In genomic region chr18:45449761-45450227, GRCh38 we compare ENCODE assay signal across 10 cellular contexts.
DNase-seq lines count a peak whose midpoint lies in the region; ATAC-seq, FAIRE-seq and TF ChIP-seq lines count a peak whose summit lies in the region.
"Had no signal": no experiment of that assay in that cellular context is flagged by ENCODE, and none has a peak within 500 bp of the region (broad histone marks: within the 10 kb centered on the region; RNA-seq: fewer than 3 reads in every experiment).

No MANE protein-coding gene starts in this region.

- TF ChIP-seq CTCF in heart right ventricle (IDR thresholded peaks at IDR 0.05) = no peak

- H3K23ac ChIP-seq in mesendoderm (ENCODE audit: low read length) = no peak overlapping the region

- no peak overlapping the region for H2BK15ac ChIP-seq in mesendoderm (replicated peaks; ENCODE audit: low read depth)

- H3K56ac ChIP-seq in mesendoderm (ENCODE audit: low read length) = no peak overlapping the region

- H3K4me2 ChIP-seq in mesendoderm (ENCODE audit: low read length) = no peak overlapping the region

- no peak overlapping the region for H4K8ac ChIP-seq in mesendoderm (ENCODE audit: low read depth, low read length)

- H3K27me3 ChIP-seq in heart right ventricle = no peaks in the 10 kb centered on the region
- no peaks in the 10 kb centered on the region for H3K27me3 ChIP-seq in mesendoderm (ENCODE audit: insufficient read depth, low read length, poor library complexity)

- H3K36me3 ChIP-seq in heart right ventricle = no peaks in the 10 kb centered on the region
- no peaks in the 10 kb centered on the region for H3K36me3 ChIP-seq in mesendoderm (ENCODE audit: control insufficient read depth, insufficient read depth, low read length)

- no peak overlapping the region for H3K9ac ChIP-seq in mesendoderm (ENCODE audit: low read length)

- intact Hi-C loops in heart right ventricle (cut with DNase I) = loop anchor here in 1 of 10 donors (10.0 kb wide), 1 partner anchor 65 kb away; no protein-coding TSS in a partner anchor

- ATAC-seq in SK-N-SH treated with all-trans-retinoic acid at 6 μM for 48 hours (peak; percentile 86), heart right ventricle (peak; percentile 38 to 86 (median 82)), HG03097 (IDR thresholded peaks at IDR 0.05; ENCODE audit: low FRiP score, unreplicated experiment) (no peak)

- no peaks in the 10 kb centered on the region for H3K79me1 ChIP-seq in mesendoderm (ENCODE audit: low read length)

- H3K4me1 ChIP-seq in heart right ventricle (peaks cover 0 to 23% (median 0%) of the 10 kb centered on the region in 9 donors), mesendoderm (ENCODE audit: control insufficient read depth, low read depth, low read length) (no peaks in the 10 kb centered on the region)

- H3K9me3 ChIP-seq in heart right ventricle = peaks cover 0 to 4% (median 0%) of the 10 kb centered on the region in 11 donors

- H4K5ac ChIP-seq in mesendoderm (ENCODE audit: low read length) = no peak overlapping the region

- H2AK5ac ChIP-seq in mesendoderm (ENCODE audit: low read length) = no peak overlapping the region

- no peak overlapping the region for H2BK120ac ChIP-seq in mesendoderm (ENCODE audit: low read depth, low read length)

- no peak for FAIRE-seq in urothelium cell line (lab: Jason Lieb, UNC)

- H3K27ac ChIP-seq in heart right ventricle = peak overlapping the region in 8 of 10 donors; percentile 44 to 82 (median 55)
- H3K27ac ChIP-seq in mesendoderm (ENCODE audit: low read depth, low read length) = no peak overlapping the region

- H3K79me2 ChIP-seq in mesendoderm (ENCODE audit: control insufficient read depth, insufficient read depth, low read length) = no peaks in the 10 kb centered on the region

- H3K4me3 ChIP-seq in heart right ventricle = no peak overlapping the region
- H3K4me3 ChIP-seq in mesendoderm (ENCODE audit: low read length) = no peak overlapping the region

- DNase-seq in GM04503 (ENCODE audit: low read depth) (peak; percentile 3), heart right ventricle (peak; percentile 30 to 50), retina (peak; percentile 62), mesendoderm (no peak), 8988T (no peak), urothelium cell line (ENCODE audit: low spot score) (no peak)
- DNase-seq: activated CD4-positive, alpha-beta memory T cell treated with anti-CD3 and anti-CD28 coated beads, Interleukin-2, amount 10 ng/mL, durations not matched to agents 7 days and 5 days; naive B cell had no signal

- H3K4ac ChIP-seq in mesendoderm (ENCODE audit: low read depth, low read length) = no peak overlapping the region

- H3K18ac ChIP-seq in mesendoderm (ENCODE audit: low read length) = no peak overlapping the region

- 47 to 61% methylated on average over 6 of the region's 6 CpGs for WGBS in heart right ventricle, 2 donors
- WGBS in mesendoderm (ENCODE audit: extremely low coverage, insufficient coverage, low lambda C conversion rate) = no CpG with 5 or more reads among the region's 6 CpGs

- H2BK5ac ChIP-seq in mesendoderm (ENCODE audit: low read length) = no peak overlapping the region

TF ChIP-seq in SK-N-SH treated with all-trans-retinoic acid at 6 μM for 48 hours, 23 proteins besides CTCF, POLR2A, EP300 and RAD21:
- TF ChIP-seq SNAI2 (CRISPR knock-in tag; IDR thresholded peaks at IDR 0.05) = no peak
- 0 out of 2 replicates have a peak, but pooled peaks have one; percentile 11 for TF ChIP-seq ISL1 (CRISPR knock-in tag; IDR thresholded peaks at IDR 0.05)
- no peak for TF ChIP-seq ZNF8 (CRISPR knock-in tag; IDR thresholded peaks at IDR 0.05)

Comparison
In these comparisons a context has a peak if more than half of its experiments do, and no peak if none do; other contexts are left out.
1. DNase-seq: peak in GM04503 (single experiment), heart right ventricle (2 of 2) and retina (single experiment); none in mesendoderm (single experiment), 8988T (single experiment) and urothelium cell line (single experiment).